Comparison of ENCODE assay signal across 9 cellular contexts in the genomic region with DNA sequence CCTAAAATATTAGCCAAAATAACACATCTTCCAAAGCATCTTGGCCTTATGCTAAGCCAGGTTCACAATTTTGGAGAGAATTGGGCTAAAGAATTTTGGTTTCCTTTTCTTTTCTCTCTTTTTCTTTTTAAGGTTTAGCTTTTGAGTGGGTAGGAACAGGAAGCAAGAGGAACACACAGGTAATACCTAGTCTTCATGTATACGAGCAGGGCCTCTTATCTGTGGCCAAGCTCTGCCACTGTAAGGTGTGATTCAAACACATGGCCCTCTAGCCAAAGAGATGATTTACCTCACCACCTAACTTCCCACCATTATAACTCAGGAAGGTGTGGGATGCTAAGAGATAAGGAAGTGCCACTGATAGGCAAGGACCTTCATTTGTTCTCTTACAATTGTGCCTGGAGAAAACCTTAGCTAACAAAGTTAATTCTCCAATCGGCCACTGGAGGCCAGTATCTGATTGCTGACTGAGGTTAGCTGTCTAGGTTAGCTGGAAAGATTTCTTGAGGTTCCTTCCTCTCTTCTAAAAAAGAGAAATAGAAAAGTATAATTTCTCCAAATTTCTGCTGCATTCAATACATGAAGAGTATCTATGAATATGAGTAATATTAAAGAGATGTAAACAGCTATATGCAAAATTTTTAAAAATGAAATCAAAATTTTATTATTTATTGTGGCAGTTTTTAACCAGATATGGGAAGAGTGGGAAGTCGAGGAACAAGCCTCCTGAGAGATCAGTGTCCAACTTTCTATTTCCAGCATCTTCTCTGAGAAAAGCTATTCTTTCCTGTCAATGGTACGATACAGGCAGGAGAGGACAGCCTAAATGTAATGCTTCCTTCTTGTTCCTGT. TPM values are rescaled to one million over a fixed set of nuclear protein-coding genes. Genes with fewer than 3 reads are reported as not detected.
A peak's percentile ranks its signal among the peaks of the same experiment; 100 is the strongest.
DNase-seq lines count a peak whose midpoint lies in the region; ATAC-seq and TF ChIP-seq lines count a peak whose summit lies in the region.
"Had no signal": no experiment of that assay in that cellular context is flagged by ENCODE, and none has a peak within 500 bp of the region (broad histone marks: within the 10 kb centered on the region; RNA-seq: fewer than 3 reads in every experiment).

No MANE protein-coding gene starts in this region.

- no peaks in the 10 kb centered on the region for H3K79me2 ChIP-seq in OCI-LY3 (ENCODE audit: low read length)

- peak overlapping the region; percentile 20; the same call in 1 of the 2 replicates for H3K4me2 ChIP-seq in OCI-LY3 (ENCODE audit: low read length)

- H2AFZ ChIP-seq in OCI-LY3 (ENCODE audit: low read depth, low read length), result peak overlapping the region; percentile 89

- H3K27ac Mint-ChIP-seq in activated T-cell treated with anti-CD3 and anti-CD28 coated beads, Interleukin-2, amount 50 U/mL, for 24 hours, result no peak overlapping the region
- H3K27ac Mint-ChIP-seq: dendritic cell treated with granulocyte-macrophage colony-stimulating factor and Interleukin-4, amounts not matched to agents 40 ng/mL and 50 ng/mL, for 4 days had no signal

- H3K9me3 ChIP-seq in OCI-LY3 (ENCODE audit: insufficient read depth, low read length) (no peaks in the 10 kb centered on the region), aorta (ENCODE audit: control insufficient read depth, low read length) (no peaks in the 10 kb centered on the region)

- H3K27me3 Mint-ChIP-seq in activated T-cell treated with anti-CD3 and anti-CD28 coated beads, Interleukin-2, amount 50 U/mL, for 24 hours, result peaks cover 11% of the 10 kb centered on the region

- H3K4me1 Mint-ChIP-seq in activated T-cell treated with anti-CD3 and anti-CD28 coated beads, Interleukin-2, amount 50 U/mL, for 24 hours (ENCODE audit: low read depth), result peaks cover 9% of the 10 kb centered on the region

- H3K36me3 ChIP-seq in OCI-LY3 (replicated peaks; ENCODE audit: low read depth, low read length) (no peaks in the 10 kb centered on the region), aorta (ENCODE audit: control insufficient read depth in 1 of 2, insufficient read depth in 2 of 2, low read length in 1 of 2) (no peaks in the 10 kb centered on the region)

- H3K9ac ChIP-seq in OCI-LY3 (ENCODE audit: low read length), result no peak overlapping the region

- H3K27ac ChIP-seq in OCI-LY3 (ENCODE audit: low read length) (no peak overlapping the region), aorta (ENCODE audit: low read depth in 1 of 2, low read length in 2 of 2) (no peak overlapping the region)

- H3K27me3 ChIP-seq in OCI-LY3 (ENCODE audit: low read depth, low read length) (no peaks in the 10 kb centered on the region), aorta (ENCODE audit: control insufficient read depth in 1 of 2, insufficient read depth in 2 of 2, low read length in 1 of 2) (no peaks in the 10 kb centered on the region)

- ATAC-seq in GM19468 (IDR thresholded peaks at IDR 0.05; ENCODE audit: extremely low read depth, unreplicated experiment) (peak; percentile 66), HG03521 (IDR thresholded peaks at IDR 0.05; ENCODE audit: unreplicated experiment) (peak; percentile 86), aorta (ENCODE audit: low FRiP score) (peak; percentile 60)

- peak; percentile 85 for TF ChIP-seq CTCF in OCI-LY3 (IDR thresholded peaks at IDR 0.05; ENCODE audit: low read depth, low read length)
- peak; percentile 84 for TF ChIP-seq CTCF in fibroblast of pulmonary artery (IDR thresholded peaks at IDR 0.05; ENCODE audit: low read length, missing control alignments)

- H3K4me3 ChIP-seq in OCI-LY3 (ENCODE audit: low read length) (no peak overlapping the region), fibroblast of pulmonary artery (replicated peaks; ENCODE audit: low read depth, low read length) (no peak overlapping the region), aorta (ENCODE audit: low read length in 2 of 2) (no peak overlapping the region)

- H3K36me3 Mint-ChIP-seq in activated T-cell treated with anti-CD3 and anti-CD28 coated beads, Interleukin-2, amount 50 U/mL, for 24 hours (ENCODE audit: low read depth), result no peaks in the 10 kb centered on the region

- DNase-seq in DMS153 treated with DMSO at 0.1 percent for 48 hours (lab: John Stamatoyannopoulos, UW; ENCODE audit: unreplicated experiment) (peak; percentile 50), fibroblast of pulmonary artery (ENCODE audit: low read depth) (peak; percentile 73), nucleus accumbens (lab: John Stamatoyannopoulos, UW) (peak in 32 of 56 donors; percentile 0 to 72 (median 10)), aorta (no peak)
- peak; percentile 36 for DNase-seq in activated T-cell treated with anti-CD3 and anti-CD28 coated beads, Interleukin-2, amount 50 U/mL, for 24 hours

- 58 to 61% methylated on average over 4 of the region's 4 CpGs for WGBS in aorta, 2 donors

- no peaks in the 10 kb centered on the region for H4K20me1 ChIP-seq in OCI-LY3 (ENCODE audit: insufficient read depth, low read length)

- H3K4me1 ChIP-seq in OCI-LY3 (ENCODE audit: low read length) (peaks cover 9% of the 10 kb centered on the region; the same call in 1 of the 2 replicates), aorta (ENCODE audit: control insufficient read depth in 1 of 2, insufficient read depth in 2 of 2, low read length in 2 of 2) (no peaks in the 10 kb centered on the region)

- H3K4me3 Mint-ChIP-seq in activated T-cell treated with anti-CD3 and anti-CD28 coated beads, Interleukin-2, amount 50 U/mL, for 24 hours, result no peak overlapping the region
- H3K4me3 Mint-ChIP-seq: dendritic cell treated with granulocyte-macrophage colony-stimulating factor and Interleukin-4, amounts not matched to agents 40 ng/mL and 50 ng/mL, for 4 days had no signal

- intact Hi-C loops in aorta (cut with DNase I), result loop anchor here in 1 of 2 donors (2.0 kb wide), 1 partner anchor 676 kb away; no protein-coding TSS in a partner anchor

- H3K9me3 Mint-ChIP-seq in activated T-cell treated with anti-CD3 and anti-CD28 coated beads, Interleukin-2, amount 50 U/mL, for 24 hours, result no peaks in the 10 kb centered on the region
- H3K9me3 Mint-ChIP-seq: dendritic cell treated with granulocyte-macrophage colony-stimulating factor and Interleukin-4, amounts not matched to agents 40 ng/mL and 50 ng/mL, for 4 days had no signal

RNA-seq across cellular contexts. Expression of a gene that starts 30.1 kb away (rescaled TPM):
- total RNA-seq in aorta, result 10 to 100 TPM; 16.6 to 17.5 TPM
- polyA plus RNA-seq in aorta, result 10 to 100 TPM in 1 of 2 donors, 1 to 10 TPM in 1; 7.0 to 10.4 TPM

RNA-seq across cellular contexts. Expression of a gene that starts 51.5 kb away (rescaled TPM):
- total RNA-seq in aorta, result 1 to 10 TPM in 1 of 2 donors, under 1 TPM in 1; 0.26 to 1.3 TPM
- polyA plus RNA-seq in aorta, result not detected

Comparison
In these comparisons a context has a peak if more than half of its experiments do, and no peak if none do; other contexts are left out.
1. DNase-seq: peak in DMS153 treated with DMSO at 0.1 percent for 48 hours (single experiment), activated T-cell treated with anti-CD3 and anti-CD28 coated beads, Interleukin-2, amount 50 U/mL, for 24 hours (single experiment), fibroblast of pulmonary artery (single experiment) and nucleus accumbens (32 of 56); none in aorta (0 of 2).
2. Peak in every context shown above with its lines, with median percentiles within 50 percentile points of each other: ATAC-seq.